In the genomic region with DNA sequence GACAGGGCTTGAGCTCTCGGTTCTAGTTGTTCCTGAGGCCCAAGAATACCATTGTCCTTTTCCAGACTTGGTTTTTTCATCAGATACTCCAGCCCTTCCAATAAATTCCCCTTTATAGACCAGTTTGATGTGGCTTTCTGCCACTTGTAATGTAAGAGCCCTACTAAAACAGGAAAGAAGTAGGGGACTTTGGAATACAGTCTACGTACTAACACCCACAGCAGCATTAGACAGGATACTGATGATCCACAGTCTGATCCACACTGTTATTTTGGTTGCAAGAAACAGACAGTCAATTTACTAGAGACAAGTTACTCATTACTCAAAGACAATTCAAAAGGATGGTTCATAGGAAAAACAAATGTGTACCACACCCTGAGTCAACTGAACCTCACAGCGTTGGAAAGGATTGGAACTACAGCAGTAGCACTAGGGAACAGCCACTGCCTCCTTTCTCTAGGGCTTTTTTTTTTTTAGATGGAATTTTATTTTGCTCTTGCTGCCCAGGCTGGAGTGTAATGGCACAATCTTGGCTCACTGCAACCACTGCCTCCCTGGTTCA, we compare ENCODE assay signal across 12 cellular contexts.
"Had no signal": no experiment of that assay in that cellular context is flagged by ENCODE, and none has a peak within 500 bp of the region (broad histone marks: within the 10 kb centered on the region; RNA-seq: fewer than 3 reads in every experiment).

No MANE protein-coding gene starts in this region.

- ATAC-seq: T-helper 17 cell had no signal

- H3K27me3 ChIP-seq: cardiac muscle cell had no signal

- H3K4me3 ChIP-seq: cardiac muscle cell, left ventricle myocardium inferior, sigmoid colon had no signal

- DNase-seq: activated B cell treated with CpG ODN at 0.5 μM for 24 hours; activated CD4-positive, alpha-beta T cell treated with anti-CD3 and anti-CD28 coated beads, Interleukin-2, amount 10 ng/mL, durations not matched to agents 24 days and 14 days; activated CD8-positive, alpha-beta memory T cell treated with anti-CD3 and anti-CD28 coated beads for 24 hours; activated naive CD4-positive, alpha-beta T cell treated with anti-CD3 and anti-CD28 coated beads for 36 hours; effector CD4-positive, alpha-beta T cell; left ventricle myocardium inferior; mesenchymal stem cell; sigmoid colon; stimulated activated CD4-positive, alpha-beta T cell treated with anti-CD3 and anti-CD28 coated beads, Interleukin-12 subunit alpha, Interleukin-12 subunit beta, amount 100 ng/mL, for 4 hours; stimulated activated naive CD4-positive, alpha-beta T cell; T-helper 17 cell had no signal

- H3K9me3 ChIP-seq: sigmoid colon had no signal

- H3K27ac ChIP-seq: cardiac muscle cell, left ventricle myocardium inferior, sigmoid colon had no signal

- H3K36me3 ChIP-seq: cardiac muscle cell, left ventricle myocardium inferior, sigmoid colon had no signal

- H3K4me1 ChIP-seq: left ventricle myocardium inferior, sigmoid colon had no signal
